ENCODE assay signal across 15 cellular contexts in the genomic region with DNA sequence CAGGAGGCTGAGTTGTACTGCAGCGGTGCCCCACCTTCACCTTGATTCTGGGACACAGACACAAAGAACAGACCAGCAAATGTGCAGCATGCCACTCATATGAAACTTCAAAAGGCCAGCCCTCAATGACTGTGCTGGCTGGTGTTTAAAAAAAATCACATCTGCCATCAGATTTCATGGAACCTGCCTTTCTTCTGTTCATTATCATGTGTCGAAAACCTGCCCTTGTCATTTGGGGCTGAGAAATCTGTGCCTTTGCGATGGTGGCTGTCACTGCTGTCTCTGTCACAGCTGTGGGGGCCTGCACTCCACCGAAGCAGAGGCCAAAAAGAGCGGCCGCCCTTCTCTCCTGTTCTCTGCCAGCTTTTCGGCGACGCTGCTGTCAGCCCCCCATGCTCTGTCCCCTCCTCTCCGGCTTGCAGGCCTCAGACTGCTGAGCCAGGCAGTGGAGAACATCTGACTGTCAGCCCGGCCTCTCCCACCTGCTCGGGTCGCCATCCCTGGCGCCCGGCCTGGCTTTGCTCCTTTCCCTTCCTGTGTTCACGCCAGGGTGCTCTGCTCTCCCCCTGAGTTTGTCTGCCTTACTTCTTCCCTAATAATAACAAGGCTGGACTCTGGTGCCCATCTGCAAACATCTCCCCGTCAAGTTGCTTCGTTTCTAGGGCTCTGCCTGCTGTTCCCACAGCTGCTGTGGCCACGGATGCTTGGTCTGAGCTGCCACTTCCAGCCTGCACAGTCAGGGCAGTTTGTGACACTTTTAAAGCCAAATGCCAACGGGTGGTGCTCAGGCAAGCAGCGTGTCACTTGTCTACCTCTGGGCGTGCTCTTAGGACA.
DNase-seq lines count a peak whose midpoint lies in the region; ATAC-seq, FAIRE-seq and TF ChIP-seq lines count a peak whose summit lies in the region.
"Had no signal": no experiment of that assay in that cellular context is flagged by ENCODE, and none has a peak within 500 bp of the region (broad histone marks: within the 10 kb centered on the region; RNA-seq: fewer than 3 reads in every experiment).

No MANE protein-coding gene starts in this region.

- H3K27me3 Mint-ChIP-seq in CD4-positive, alpha-beta T cell = no peaks in the 10 kb centered on the region
- peaks cover 5% of the 10 kb centered on the region for H3K27me3 Mint-ChIP-seq in endothelial cell (ENCODE audit: unreplicated experiment)
- H3K27me3 Mint-ChIP-seq: activated CD4-positive, alpha-beta memory T cell treated with anti-CD3 and anti-CD28 coated beads for 36 hours had no signal

- H3K27ac ChIP-seq in CD4-positive, alpha-beta T cell (ENCODE audit: low read depth, low read length) = no peak overlapping the region
- H3K27ac ChIP-seq: PC-9, right lobe of liver had no signal

- no peaks in the 10 kb centered on the region for H3K9me3 ChIP-seq in CD4-positive, alpha-beta T cell (ENCODE audit: control insufficient read depth, low read length)
- H3K9me3 ChIP-seq: right lobe of liver had no signal

- TF ChIP-seq CTCF in CD4-positive, alpha-beta T cell (IDR thresholded peaks at IDR 0.05) = no peak
- TF ChIP-seq CTCF in endothelial cell (IDR thresholded peaks at IDR 0.05; ENCODE audit: unreplicated experiment) = no peak

- no peak for TF ChIP-seq POLR2A in GM12891 (IDR thresholded peaks at IDR 0.05; ENCODE audit: low read depth, low read length)
- no peak for TF ChIP-seq POLR2A in H54 (IDR thresholded peaks at IDR 0.05; ENCODE audit: low read depth, low read length)

- H3K27ac Mint-ChIP-seq in CD4-positive, alpha-beta T cell = peak overlapping the region; percentile 5
- no peak overlapping the region for H3K27ac Mint-ChIP-seq in endothelial cell (ENCODE audit: unreplicated experiment)
- H3K27ac Mint-ChIP-seq: activated CD4-positive, alpha-beta memory T cell treated with anti-CD3 and anti-CD28 coated beads for 36 hours; natural killer cell treated with Interleukin-12 subunit alpha and Interleukin-12 subunit beta and Interleukin-15 and Interleukin-18, amount 100 ng/mL, for 72 hours had no signal

- POLR2A ChIA-PET in CD4-positive, alpha-beta T cell (lab: Charles Lee) = no interaction called here

- no peak for DNase-seq in CD4-positive, alpha-beta T cell
- DNase-seq in NCI-H69 (lab: John Stamatoyannopoulos, UW) (peak; percentile 86), globus pallidus (ENCODE audit: low spot score) (peak; percentile 64), nucleus accumbens (lab: John Stamatoyannopoulos, UW) (peak in 34 of 56 donors; percentile 12 to 66 (median 38)), GM12891 (ENCODE audit: insufficient read length, low spot score) (no peak), endothelial cell (ENCODE audit: low spot score) (no peak), H54 (ENCODE audit: insufficient read length, low spot score) (no peak)
- DNase-seq: activated CD4-positive, alpha-beta memory T cell treated with anti-CD3 and anti-CD28 coated beads for 36 hours; HCEC 1CT; NCI-H146; PC-9; right lobe of liver had no signal

- FAIRE-seq in GM12891 (lab: Jason Lieb, UNC) (no peak), H54 (lab: Jason Lieb, UNC) (no peak)
- FAIRE-seq: colon, frontal cortex had no signal

- intact Hi-C loops in CD4-positive, alpha-beta T cell (cut with DNase I, micrococcal nuclease) = no loop called here

- H3K27me3 ChIP-seq in CD4-positive, alpha-beta T cell (ENCODE audit: control insufficient read depth, insufficient read depth, low read length) = no peaks in the 10 kb centered on the region
- H3K27me3 ChIP-seq: right lobe of liver had no signal

- H3K4me1 Mint-ChIP-seq in CD4-positive, alpha-beta T cell (ENCODE audit: low read depth) = peaks cover 16% of the 10 kb centered on the region
- H3K4me1 Mint-ChIP-seq in endothelial cell (ENCODE audit: unreplicated experiment) = no peaks in the 10 kb centered on the region

- CTCF ChIA-PET in CD4-positive, alpha-beta T cell (lab: Charles Lee) = no interaction called here

- no peaks in the 10 kb centered on the region for H3K9me3 Mint-ChIP-seq in CD4-positive, alpha-beta T cell
- no peaks in the 10 kb centered on the region for H3K9me3 Mint-ChIP-seq in endothelial cell (ENCODE audit: unreplicated experiment)
- H3K9me3 Mint-ChIP-seq: activated CD4-positive, alpha-beta memory T cell treated with anti-CD3 and anti-CD28 coated beads for 36 hours had no signal

- no peak for ATAC-seq in CD4-positive, alpha-beta T cell (ENCODE audit: poor library complexity)
- ATAC-seq: natural killer cell treated with Interleukin-12 subunit alpha and Interleukin-12 subunit beta and Interleukin-15 and Interleukin-18, amount 100 ng/mL, for 72 hours had no signal

- H3K36me3 Mint-ChIP-seq in CD4-positive, alpha-beta T cell (ENCODE audit: low read depth) = no peaks in the 10 kb centered on the region
- no peaks in the 10 kb centered on the region for H3K36me3 Mint-ChIP-seq in endothelial cell (ENCODE audit: low read depth, unreplicated experiment)
- H3K36me3 Mint-ChIP-seq: activated CD4-positive, alpha-beta memory T cell treated with anti-CD3 and anti-CD28 coated beads for 36 hours; natural killer cell treated with Interleukin-12 subunit alpha and Interleukin-12 subunit beta and Interleukin-15 and Interleukin-18, amount 100 ng/mL, for 72 hours had no signal

- H3K4me3 Mint-ChIP-seq in CD4-positive, alpha-beta T cell = no peak overlapping the region
- no peak overlapping the region for H3K4me3 Mint-ChIP-seq in endothelial cell (ENCODE audit: unreplicated experiment)
- H3K4me3 Mint-ChIP-seq: activated CD4-positive, alpha-beta memory T cell treated with anti-CD3 and anti-CD28 coated beads for 36 hours; natural killer cell treated with Interleukin-12 subunit alpha and Interleukin-12 subunit beta and Interleukin-15 and Interleukin-18, amount 100 ng/mL, for 72 hours had no signal

TF ChIP-seq in GM12891, 5 proteins besides CTCF, POLR2A, EP300 and RAD21:
- TF ChIP-seq PAX5 (IDR thresholded peaks at IDR 0.05; ENCODE audit: insufficient read depth, low read length, severe bottlenecking) (no peak), POU2F2 (IDR thresholded peaks at IDR 0.05; ENCODE audit: low read depth, low read length) (no peak), TAF1 (IDR thresholded peaks at IDR 0.05; ENCODE audit: low read depth, low read length) (no peak), SPI1 (IDR thresholded peaks at IDR 0.05; ENCODE audit: low read depth, low read length) (no peak), POLR2AphosphoS5 (IDR thresholded peaks at IDR 0.05; ENCODE audit: low read depth, low read length) (no peak)

Comparison
In these comparisons a context has a peak if more than half of its experiments do, and no peak if none do; other contexts are left out.
1. DNase-seq: peak in NCI-H69 (single experiment), globus pallidus (single experiment) and nucleus accumbens (34 of 56); none in CD4-positive, alpha-beta T cell (0 of 10), GM12891 (single experiment), endothelial cell (single experiment) and H54 (single experiment).